ENCODE assay signal across 1 cellular context in the genomic region with DNA sequence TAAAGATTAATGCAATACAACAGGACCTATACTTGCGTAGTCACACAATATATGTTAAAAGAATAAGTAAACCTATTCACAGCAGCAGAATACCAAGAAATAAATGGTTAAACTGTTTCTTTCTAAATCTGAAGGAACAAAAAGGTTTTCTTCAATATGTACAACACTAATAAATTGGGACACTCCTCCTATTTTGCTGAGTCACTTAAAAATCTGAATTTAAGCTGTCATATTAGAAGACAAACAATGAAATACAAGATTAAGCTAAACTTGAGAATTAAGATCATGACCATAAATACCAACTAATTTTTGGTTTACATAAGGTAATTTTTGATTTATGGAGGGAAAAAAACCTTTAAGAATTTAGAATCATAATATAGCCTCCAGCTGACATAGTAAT.
TF ChIP-seq lines count a peak whose summit lies in the region.

No MANE protein-coding gene starts in this region.

TF ChIP-seq in GM23338, 12 proteins besides CTCF, POLR2A, EP300 and RAD21:
- TF ChIP-seq, protein P1, sequence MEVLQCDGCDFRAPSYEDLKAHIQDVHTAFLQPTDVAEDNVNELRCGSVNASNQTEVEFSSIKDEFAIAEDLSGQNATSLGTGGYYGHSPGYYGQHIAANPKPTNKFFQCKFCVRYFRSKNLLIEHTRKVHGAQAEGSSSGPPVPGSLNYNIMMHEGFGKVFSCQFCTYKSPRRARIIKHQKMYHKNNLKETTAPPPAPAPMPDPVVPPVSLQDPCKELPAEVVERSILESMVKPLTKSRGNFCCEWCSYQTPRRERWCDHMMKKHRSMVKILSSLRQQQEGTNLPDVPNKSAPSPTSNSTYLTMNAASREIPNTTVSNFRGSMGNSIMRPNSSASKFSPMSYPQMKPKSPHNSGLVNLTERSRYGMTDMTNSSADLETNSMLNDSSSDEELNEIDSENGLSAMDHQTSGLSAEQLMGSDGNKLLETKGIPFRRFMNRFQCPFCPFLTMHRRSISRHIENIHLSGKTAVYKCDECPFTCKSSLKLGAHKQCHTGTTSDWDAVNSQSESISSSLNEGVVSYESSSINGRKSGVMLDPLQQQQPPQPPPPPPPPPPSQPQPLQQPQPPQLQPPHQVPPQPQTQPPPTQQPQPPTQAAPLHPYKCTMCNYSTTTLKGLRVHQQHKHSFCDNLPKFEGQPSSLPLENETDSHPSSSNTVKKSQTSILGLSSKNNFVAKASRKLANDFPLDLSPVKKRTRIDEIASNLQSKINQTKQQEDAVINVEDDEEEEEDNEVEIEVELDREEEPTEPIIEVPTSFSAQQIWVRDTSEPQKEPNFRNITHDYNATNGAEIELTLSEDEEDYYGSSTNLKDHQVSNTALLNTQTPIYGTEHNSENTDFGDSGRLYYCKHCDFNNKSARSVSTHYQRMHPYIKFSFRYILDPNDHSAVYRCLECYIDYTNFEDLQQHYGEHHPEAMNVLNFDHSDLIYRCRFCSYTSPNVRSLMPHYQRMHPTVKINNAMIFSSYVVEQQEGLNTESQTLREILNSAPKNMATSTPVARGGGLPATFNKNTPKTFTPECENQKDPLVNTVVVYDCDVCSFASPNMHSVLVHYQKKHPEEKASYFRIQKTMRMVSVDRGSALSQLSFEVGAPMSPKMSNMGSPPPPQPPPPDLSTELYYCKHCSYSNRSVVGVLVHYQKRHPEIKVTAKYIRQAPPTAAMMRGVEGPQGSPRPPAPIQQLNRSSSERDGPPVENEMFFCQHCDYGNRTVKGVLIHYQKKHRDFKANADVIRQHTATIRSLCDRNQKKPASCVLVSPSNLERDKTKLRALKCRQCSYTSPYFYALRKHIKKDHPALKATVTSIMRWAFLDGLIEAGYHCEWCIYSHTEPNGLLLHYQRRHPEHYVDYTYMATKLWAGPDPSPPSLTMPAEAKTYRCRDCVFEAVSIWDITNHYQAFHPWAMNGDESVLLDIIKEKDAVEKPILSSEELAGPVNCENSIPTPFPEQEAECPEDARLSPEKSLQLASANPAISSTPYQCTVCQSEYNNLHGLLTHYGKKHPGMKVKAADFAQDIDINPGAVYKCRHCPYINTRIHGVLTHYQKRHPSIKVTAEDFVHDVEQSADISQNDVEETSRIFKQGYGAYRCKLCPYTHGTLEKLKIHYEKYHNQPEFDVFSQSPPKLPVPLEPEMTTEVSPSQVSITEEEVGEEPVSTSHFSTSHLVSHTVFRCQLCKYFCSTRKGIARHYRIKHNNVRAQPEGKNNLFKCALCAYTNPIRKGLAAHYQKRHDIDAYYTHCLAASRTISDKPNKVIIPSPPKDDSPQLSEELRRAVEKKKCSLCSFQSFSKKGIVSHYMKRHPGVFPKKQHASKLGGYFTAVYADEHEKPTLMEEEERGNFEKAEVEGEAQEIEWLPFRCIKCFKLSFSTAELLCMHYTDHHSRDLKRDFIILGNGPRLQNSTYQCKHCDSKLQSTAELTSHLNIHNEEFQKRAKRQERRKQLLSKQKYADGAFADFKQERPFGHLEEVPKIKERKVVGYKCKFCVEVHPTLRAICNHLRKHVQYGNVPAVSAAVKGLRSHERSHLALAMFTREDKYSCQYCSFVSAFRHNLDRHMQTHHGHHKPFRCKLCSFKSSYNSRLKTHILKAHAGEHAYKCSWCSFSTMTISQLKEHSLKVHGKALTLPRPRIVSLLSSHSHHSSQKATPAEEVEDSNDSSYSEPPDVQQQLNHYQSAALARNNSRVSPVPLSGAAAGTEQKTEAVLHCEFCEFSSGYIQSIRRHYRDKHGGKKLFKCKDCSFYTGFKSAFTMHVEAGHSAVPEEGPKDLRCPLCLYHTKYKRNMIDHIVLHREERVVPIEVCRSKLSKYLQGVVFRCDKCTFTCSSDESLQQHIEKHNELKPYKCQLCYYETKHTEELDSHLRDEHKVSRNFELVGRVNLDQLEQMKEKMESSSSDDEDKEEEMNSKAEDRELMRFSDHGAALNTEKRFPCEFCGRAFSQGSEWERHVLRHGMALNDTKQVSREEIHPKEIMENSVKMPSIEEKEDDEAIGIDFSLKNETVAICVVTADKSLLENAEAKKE (CRISPR knock-in tag; IDR thresholded peaks at IDR 0.05), result no peak
- TF ChIP-seq, protein P2, sequence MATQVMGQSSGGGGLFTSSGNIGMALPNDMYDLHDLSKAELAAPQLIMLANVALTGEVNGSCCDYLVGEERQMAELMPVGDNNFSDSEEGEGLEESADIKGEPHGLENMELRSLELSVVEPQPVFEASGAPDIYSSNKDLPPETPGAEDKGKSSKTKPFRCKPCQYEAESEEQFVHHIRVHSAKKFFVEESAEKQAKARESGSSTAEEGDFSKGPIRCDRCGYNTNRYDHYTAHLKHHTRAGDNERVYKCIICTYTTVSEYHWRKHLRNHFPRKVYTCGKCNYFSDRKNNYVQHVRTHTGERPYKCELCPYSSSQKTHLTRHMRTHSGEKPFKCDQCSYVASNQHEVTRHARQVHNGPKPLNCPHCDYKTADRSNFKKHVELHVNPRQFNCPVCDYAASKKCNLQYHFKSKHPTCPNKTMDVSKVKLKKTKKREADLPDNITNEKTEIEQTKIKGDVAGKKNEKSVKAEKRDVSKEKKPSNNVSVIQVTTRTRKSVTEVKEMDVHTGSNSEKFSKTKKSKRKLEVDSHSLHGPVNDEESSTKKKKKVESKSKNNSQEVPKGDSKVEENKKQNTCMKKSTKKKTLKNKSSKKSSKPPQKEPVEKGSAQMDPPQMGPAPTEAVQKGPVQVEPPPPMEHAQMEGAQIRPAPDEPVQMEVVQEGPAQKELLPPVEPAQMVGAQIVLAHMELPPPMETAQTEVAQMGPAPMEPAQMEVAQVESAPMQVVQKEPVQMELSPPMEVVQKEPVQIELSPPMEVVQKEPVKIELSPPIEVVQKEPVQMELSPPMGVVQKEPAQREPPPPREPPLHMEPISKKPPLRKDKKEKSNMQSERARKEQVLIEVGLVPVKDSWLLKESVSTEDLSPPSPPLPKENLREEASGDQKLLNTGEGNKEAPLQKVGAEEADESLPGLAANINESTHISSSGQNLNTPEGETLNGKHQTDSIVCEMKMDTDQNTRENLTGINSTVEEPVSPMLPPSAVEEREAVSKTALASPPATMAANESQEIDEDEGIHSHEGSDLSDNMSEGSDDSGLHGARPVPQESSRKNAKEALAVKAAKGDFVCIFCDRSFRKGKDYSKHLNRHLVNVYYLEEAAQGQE (IDR thresholded peaks at IDR 0.05; ENCODE audit: unreplicated experiment), result no peak
- TF ChIP-seq ZNF114 (CRISPR knock-in tag; IDR thresholded peaks at IDR 0.05), result no peak
